Comparison of ENCODE assay signal across 1 cellular context in the genomic region with DNA sequence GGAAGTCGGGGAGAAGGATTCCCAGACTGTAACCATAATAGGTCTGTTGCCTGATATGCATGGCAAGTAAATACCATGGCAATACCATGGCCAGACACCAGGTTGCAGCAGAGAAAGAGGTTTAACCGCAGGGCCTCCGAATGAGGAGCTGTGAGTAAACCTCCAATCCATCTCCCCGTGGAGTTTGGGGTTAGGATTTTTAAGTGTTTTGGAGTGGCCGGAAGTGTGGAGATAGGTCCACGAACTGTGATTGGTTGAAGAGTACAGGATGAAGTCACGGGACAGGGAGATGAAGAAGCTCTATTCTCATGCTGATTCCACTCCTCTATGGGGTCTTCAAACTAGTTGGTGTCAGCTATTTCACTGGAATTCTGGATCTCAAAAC.
A peak's percentile ranks its signal among the peaks of the same experiment; 100 is the strongest.
TF ChIP-seq lines count a peak whose summit lies in the region.

No MANE protein-coding gene starts in this region.

TF ChIP-seq in WTC11, 78 proteins besides CTCF, POLR2A, EP300 and RAD21 (continued from another document):
- TF ChIP-seq ARID4B (CRISPR knock-in tag; IDR thresholded peaks at IDR 0.05; ENCODE audit: borderline replicate concordance): no peak
- TF ChIP-seq, protein P1, sequence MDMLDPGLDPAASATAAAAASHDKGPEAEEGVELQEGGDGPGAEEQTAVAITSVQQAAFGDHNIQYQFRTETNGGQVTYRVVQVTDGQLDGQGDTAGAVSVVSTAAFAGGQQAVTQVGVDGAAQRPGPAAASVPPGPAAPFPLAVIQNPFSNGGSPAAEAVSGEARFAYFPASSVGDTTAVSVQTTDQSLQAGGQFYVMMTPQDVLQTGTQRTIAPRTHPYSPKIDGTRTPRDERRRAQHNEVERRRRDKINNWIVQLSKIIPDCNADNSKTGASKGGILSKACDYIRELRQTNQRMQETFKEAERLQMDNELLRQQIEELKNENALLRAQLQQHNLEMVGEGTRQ (CRISPR knock-in tag; IDR thresholded peaks at IDR 0.05): peak; percentile 64
- TF ChIP-seq RELA (CRISPR knock-in tag; IDR thresholded peaks at IDR 0.05; ENCODE audit: borderline replicate concordance): no peak
- TF ChIP-seq USF1 (CRISPR knock-in tag; IDR thresholded peaks at IDR 0.05): 0 out of 2 replicates have a peak, but pooled peaks have one; percentile 22
